ENCODE assay signal across 2 cellular contexts in the genomic region with DNA sequence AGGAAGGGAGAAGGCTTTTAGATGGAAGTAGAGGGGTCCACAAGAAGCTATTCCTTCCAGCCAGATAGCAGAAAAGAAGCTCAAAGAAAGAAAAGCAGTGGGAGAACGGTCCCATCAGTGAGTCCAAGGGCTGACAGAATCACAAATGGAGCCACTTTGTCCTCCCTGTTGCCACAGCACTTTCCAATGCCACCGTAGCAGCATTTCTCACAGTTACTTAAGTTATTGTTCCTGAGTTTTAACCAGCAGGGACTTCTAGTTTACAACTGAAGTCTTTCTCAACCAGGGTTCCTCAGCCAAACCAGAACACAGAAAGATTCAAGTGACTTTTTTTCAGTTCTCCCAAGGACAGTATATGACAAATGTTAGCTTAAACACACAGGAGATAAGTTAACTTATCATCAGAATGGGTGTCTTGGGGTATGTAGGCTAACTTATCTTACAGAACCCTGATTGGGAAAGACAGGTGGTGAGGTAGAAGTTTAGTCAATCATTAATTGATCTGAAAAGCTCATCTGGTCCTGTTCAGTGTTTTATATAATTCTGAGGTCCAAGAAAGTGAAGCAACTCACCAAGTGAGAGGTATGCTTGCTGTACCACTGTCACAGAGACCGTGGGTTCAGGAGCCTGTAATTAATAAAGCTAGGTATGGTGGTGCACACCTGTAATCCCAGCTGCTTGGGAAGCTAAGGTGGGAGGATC.
TF ChIP-seq lines count a peak whose summit lies in the region.

No MANE protein-coding gene starts in this region.

TF ChIP-seq in liver, 16 proteins besides CTCF, POLR2A, EP300 and RAD21:
- TF ChIP-seq YY1 (IDR thresholded peaks at IDR 0.05) (no peak), FOXA1 (IDR thresholded peaks at IDR 0.05) (no peak), HNF4A (conservative IDR thresholded peaks at IDR 0.05) (peak; percentile 3 to 7), HNF4G (IDR thresholded peaks at IDR 0.05) (no peak), FOXA2 (IDR thresholded peaks at IDR 0.05) (no peak), RXRA (IDR thresholded peaks at IDR 0.05) (no peak), NR2F2 (IDR thresholded peaks at IDR 0.05) (no peak)
- TF ChIP-seq, protein P1, sequence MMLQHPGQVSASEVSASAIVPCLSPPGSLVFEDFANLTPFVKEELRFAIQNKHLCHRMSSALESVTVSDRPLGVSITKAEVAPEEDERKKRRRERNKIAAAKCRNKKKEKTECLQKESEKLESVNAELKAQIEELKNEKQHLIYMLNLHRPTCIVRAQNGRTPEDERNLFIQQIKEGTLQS (IDR thresholded peaks at IDR 0.05) = no peak
- TF ChIP-seq, protein P2, sequence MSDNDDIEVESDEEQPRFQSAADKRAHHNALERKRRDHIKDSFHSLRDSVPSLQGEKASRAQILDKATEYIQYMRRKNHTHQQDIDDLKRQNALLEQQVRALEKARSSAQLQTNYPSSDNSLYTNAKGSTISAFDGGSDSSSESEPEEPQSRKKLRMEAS (IDR thresholded peaks at IDR 0.05) = no peak

TF ChIP-seq in HepG2, 621 proteins besides CTCF, POLR2A, EP300 and RAD21:
- TF ChIP-seq SRSF9 (IDR thresholded peaks at IDR 0.05; ENCODE audit: borderline replicate concordance, insufficient read depth, low read depth, low read length, poor library complexity, severe bottlenecking) = no peak
- TF ChIP-seq, protein P3, sequence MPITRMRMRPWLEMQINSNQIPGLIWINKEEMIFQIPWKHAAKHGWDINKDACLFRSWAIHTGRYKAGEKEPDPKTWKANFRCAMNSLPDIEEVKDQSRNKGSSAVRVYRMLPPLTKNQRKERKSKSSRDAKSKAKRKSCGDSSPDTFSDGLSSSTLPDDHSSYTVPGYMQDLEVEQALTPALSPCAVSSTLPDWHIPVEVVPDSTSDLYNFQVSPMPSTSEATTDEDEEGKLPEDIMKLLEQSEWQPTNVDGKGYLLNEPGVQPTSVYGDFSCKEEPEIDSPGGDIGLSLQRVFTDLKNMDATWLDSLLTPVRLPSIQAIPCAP (CRISPR knock-in tag; IDR thresholded peaks at IDR 0.05; ENCODE audit: low read depth) = no peak
- TF ChIP-seq, protein P4, sequence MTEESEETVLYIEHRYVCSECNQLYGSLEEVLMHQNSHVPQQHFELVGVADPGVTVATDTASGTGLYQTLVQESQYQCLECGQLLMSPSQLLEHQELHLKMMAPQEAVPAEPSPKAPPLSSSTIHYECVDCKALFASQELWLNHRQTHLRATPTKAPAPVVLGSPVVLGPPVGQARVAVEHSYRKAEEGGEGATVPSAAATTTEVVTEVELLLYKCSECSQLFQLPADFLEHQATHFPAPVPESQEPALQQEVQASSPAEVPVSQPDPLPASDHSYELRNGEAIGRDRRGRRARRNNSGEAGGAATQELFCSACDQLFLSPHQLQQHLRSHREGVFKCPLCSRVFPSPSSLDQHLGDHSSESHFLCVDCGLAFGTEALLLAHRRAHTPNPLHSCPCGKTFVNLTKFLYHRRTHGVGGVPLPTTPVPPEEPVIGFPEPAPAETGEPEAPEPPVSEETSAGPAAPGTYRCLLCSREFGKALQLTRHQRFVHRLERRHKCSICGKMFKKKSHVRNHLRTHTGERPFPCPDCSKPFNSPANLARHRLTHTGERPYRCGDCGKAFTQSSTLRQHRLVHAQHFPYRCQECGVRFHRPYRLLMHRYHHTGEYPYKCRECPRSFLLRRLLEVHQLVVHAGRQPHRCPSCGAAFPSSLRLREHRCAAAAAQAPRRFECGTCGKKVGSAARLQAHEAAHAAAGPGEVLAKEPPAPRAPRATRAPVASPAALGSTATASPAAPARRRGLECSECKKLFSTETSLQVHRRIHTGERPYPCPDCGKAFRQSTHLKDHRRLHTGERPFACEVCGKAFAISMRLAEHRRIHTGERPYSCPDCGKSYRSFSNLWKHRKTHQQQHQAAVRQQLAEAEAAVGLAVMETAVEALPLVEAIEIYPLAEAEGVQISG (CRISPR knock-in tag; IDR thresholded peaks at IDR 0.05) = no peak
- TF ChIP-seq, protein P5, sequence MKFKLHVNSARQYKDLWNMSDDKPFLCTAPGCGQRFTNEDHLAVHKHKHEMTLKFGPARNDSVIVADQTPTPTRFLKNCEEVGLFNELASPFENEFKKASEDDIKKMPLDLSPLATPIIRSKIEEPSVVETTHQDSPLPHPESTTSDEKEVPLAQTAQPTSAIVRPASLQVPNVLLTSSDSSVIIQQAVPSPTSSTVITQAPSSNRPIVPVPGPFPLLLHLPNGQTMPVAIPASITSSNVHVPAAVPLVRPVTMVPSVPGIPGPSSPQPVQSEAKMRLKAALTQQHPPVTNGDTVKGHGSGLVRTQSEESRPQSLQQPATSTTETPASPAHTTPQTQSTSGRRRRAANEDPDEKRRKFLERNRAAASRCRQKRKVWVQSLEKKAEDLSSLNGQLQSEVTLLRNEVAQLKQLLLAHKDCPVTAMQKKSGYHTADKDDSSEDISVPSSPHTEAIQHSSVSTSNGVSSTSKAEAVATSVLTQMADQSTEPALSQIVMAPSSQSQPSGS (CRISPR knock-in tag; IDR thresholded peaks at IDR 0.05) = no peak
- TF ChIP-seq ZNF615 (CRISPR knock-in tag; IDR thresholded peaks at IDR 0.05; ENCODE audit: borderline replicate concordance) = no peak
- TF ChIP-seq ZNF713 (CRISPR knock-in tag; IDR thresholded peaks at IDR 0.05) = no peak
- TF ChIP-seq, protein P6, sequence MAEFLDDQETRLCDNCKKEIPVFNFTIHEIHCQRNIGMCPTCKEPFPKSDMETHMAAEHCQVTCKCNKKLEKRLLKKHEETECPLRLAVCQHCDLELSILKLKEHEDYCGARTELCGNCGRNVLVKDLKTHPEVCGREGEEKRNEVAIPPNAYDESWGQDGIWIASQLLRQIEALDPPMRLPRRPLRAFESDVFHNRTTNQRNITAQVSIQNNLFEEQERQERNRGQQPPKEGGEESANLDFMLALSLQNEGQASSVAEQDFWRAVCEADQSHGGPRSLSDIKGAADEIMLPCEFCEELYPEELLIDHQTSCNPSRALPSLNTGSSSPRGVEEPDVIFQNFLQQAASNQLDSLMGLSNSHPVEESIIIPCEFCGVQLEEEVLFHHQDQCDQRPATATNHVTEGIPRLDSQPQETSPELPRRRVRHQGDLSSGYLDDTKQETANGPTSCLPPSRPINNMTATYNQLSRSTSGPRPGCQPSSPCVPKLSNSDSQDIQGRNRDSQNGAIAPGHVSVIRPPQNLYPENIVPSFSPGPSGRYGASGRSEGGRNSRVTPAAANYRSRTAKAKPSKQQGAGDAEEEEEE (CRISPR knock-in tag; IDR thresholded peaks at IDR 0.05; ENCODE audit: borderline replicate concordance) = no peak
- TF ChIP-seq DNMT1 (CRISPR knock-in tag; IDR thresholded peaks at IDR 0.05) = no peak
- TF ChIP-seq ZNF10 (CRISPR knock-in tag; IDR thresholded peaks at IDR 0.05; ENCODE audit: borderline replicate concordance, low read depth) = no peak
- TF ChIP-seq ZNF292 (CRISPR knock-in tag; IDR thresholded peaks at IDR 0.05; ENCODE audit: borderline replicate concordance, low read depth) = no peak
- no peak for TF ChIP-seq SOX5 (CRISPR knock-in tag; IDR thresholded peaks at IDR 0.05; ENCODE audit: borderline replicate concordance)
- no peak for TF ChIP-seq TARDBP (CRISPR knock-in tag; IDR thresholded peaks at IDR 0.05)
- TF ChIP-seq, protein P7, sequence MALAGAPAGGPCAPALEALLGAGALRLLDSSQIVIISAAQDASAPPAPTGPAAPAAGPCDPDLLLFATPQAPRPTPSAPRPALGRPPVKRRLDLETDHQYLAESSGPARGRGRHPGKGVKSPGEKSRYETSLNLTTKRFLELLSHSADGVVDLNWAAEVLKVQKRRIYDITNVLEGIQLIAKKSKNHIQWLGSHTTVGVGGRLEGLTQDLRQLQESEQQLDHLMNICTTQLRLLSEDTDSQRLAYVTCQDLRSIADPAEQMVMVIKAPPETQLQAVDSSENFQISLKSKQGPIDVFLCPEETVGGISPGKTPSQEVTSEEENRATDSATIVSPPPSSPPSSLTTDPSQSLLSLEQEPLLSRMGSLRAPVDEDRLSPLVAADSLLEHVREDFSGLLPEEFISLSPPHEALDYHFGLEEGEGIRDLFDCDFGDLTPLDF (CRISPR knock-in tag; IDR thresholded peaks at IDR 0.05) = no peak
- TF ChIP-seq KAT2B (IDR thresholded peaks at IDR 0.05; ENCODE audit: borderline replicate concordance, low read depth, low read length) = no peak
- no peak for TF ChIP-seq ZNF629 (CRISPR knock-in tag; conservative IDR thresholded peaks at IDR 0.05)
- TF ChIP-seq HIVEP1 (CRISPR knock-in tag; IDR thresholded peaks at IDR 0.05) = no peak
